17 cellular contexts compared by ENCODE assay signal in the genomic region with DNA sequence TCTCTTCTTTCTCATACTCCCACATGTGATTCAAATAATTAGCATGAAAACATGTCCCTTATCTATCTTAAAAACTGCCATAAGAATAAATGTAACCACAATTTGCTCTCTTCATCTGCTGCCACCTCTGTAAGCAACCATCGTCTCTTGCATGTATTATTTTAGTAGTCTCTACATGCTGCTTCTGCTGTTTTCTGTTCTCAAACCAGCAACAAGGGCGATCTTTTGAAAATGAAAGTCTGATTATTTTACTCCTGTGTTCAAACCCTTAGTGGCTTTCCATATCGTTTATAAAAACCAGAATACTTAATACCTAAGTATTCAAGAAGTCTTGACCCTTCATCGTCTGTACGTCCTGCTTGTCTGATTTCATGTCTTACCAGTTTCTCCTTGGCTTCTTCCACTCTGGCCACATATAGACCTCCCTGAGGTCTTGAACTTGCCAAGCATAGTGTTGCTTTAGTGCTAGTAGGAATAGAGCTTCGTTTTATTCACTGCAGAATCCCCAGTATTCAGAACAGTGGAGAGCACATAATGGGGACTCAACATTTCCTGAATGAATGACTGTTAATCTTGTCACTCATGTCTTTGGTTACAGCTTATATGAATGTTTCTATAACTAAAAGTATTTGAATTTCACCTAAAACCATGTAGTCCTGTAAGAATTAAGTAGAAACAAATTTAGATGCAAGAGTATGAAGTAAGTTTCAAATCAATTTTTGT. TPM values are rescaled to one million over a fixed set of nuclear protein-coding genes. Genes with fewer than 3 reads are reported as not detected.
DNase-seq lines count a peak whose midpoint lies in the region; ATAC-seq and FAIRE-seq lines count a peak whose summit lies in the region.
"Had no signal": no experiment of that assay in that cellular context is flagged by ENCODE, and none has a peak within 500 bp of the region (broad histone marks: within the 10 kb centered on the region; RNA-seq: fewer than 3 reads in every experiment).

No MANE protein-coding gene starts in this region.

- 0 out of 2 replicates have a peak, but pooled peaks cover 6% of the 10 kb centered on the region for H4K20me1 ChIP-seq in GM23248 (ENCODE audit: insufficient read depth)

- POLR2A ChIA-PET in activated CD4-positive, alpha-beta T cell treated with anti-CD3 and anti-CD28 coated beads for 36 hours (lab: Charles Lee), result interaction anchor here (0.6 to 2.3 kb wide), 3 partner anchors 10 to 76 kb away, joined by 3 to 10 read pairs (median 4); partner anchors contain the start of gene CDC42SE2

- no peak overlapping the region for H3K4me3 ChIP-seq in small intestine (ENCODE audit: low read depth in 1 of 2, low read length in 2 of 2)
- no peak overlapping the region for H3K4me3 ChIP-seq in GM23248
- H3K4me3 ChIP-seq: sigmoid colon, tibial artery had no signal

- peaks cover 20% of the 10 kb centered on the region; the same call in 1 of the 2 replicates for H3F3A ChIP-seq in GM23248 (ENCODE audit: insufficient read depth)

- peaks cover 85% of the 10 kb centered on the region for H3K4me1 Mint-ChIP-seq in activated CD4-positive, alpha-beta T cell treated with anti-CD3 and anti-CD28 coated beads for 36 hours
- H3K4me1 Mint-ChIP-seq in activated T-helper 1 cell treated with anti-CD3 and anti-CD28 coated beads, Interleukin-12 subunit alpha, Interleukin-12 subunit beta, Interleukin-2, Interleukin-4 antibody, amounts not matched to agents 30 ng/mL and 10 ng/mL and 1 ng/mL, durations not matched to agents 14 hours and 24 hours and 36 hours (ENCODE audit: low read depth), result peaks cover 73% of the 10 kb centered on the region

- CTCF ChIA-PET in activated CD4-positive, alpha-beta T cell treated with anti-CD3 and anti-CD28 coated beads for 36 hours (lab: Charles Lee), result interaction anchor here (0.8 to 3.1 kb wide), 7 partner anchors 9 to 134 kb away, joined by 3 to 33 read pairs (median 4); partner anchors contain the start of gene CDC42SE2

- no peak overlapping the region for H2AFZ ChIP-seq in GM23248

- no peak for FAIRE-seq in small intestine (lab: Jason Lieb, UNC)

- H3K9ac ChIP-seq in GM23248, result no peak overlapping the region

- WGBS in small intestine, 3 donors, result 44 to 61% (median 61%) methylated on average over 6 of the region's 6 CpGs
- WGBS in GM23248 (ENCODE audit: low coverage in 1 of 2, low lambda C conversion rate in 2 of 2, missing lambda C conversion rate in 2 of 2), 2 experiments, result 89 to 90% methylated on average over 6 of the region's 6 CpGs

- H3K4me2 ChIP-seq in GM23248 (ENCODE audit: unreplicated experiment), result no peak overlapping the region

- H3K9me2 ChIP-seq in GM23248 (ENCODE audit: insufficient read depth), result no peaks in the 10 kb centered on the region

- peak overlapping the region; percentile 32 to 55 for H3K27ac ChIP-seq in small intestine (ENCODE audit: low read depth in 1 of 2, low read length in 1 of 2)
- H3K27ac ChIP-seq in GM23248, result no peak overlapping the region
- H3K27ac ChIP-seq: sigmoid colon, tibial artery had no signal

- H3K36me3 ChIP-seq in small intestine (ENCODE audit: control insufficient read depth in 2 of 2, insufficient read depth in 2 of 2, low read length in 2 of 2) (no peaks in the 10 kb centered on the region), GM23248 (ENCODE audit: low read depth) (no peaks in the 10 kb centered on the region)
- H3K36me3 ChIP-seq: sigmoid colon, tibial artery had no signal

- peaks cover 90% of the 10 kb centered on the region for H3K79me2 ChIP-seq in GM23248 (ENCODE audit: insufficient read depth)

- H3K4me1 ChIP-seq in small intestine (ENCODE audit: control insufficient read depth in 2 of 2, insufficient read depth in 1 of 2, low read depth in 1 of 2, low read length in 1 of 2) (peaks cover 3 to 10% of the 10 kb centered on the region in 2 donors), GM23248 (ENCODE audit: insufficient read depth) (peaks cover 10% of the 10 kb centered on the region)
- H3K4me1 ChIP-seq: tibial artery had no signal

- in situ Hi-C loops in GM23248 (cut with MboI), result no loop called here

- peak; percentile 24 for ATAC-seq in activated CD4-positive, alpha-beta T cell treated with anti-CD3 and anti-CD28 coated beads for 36 hours
- peak; percentile 24 for ATAC-seq in HG02885 (IDR thresholded peaks at IDR 0.05; ENCODE audit: poor library complexity, unreplicated experiment)
- no peak for ATAC-seq in GM21381 (IDR thresholded peaks at IDR 0.05; ENCODE audit: unreplicated experiment)
- no peak for ATAC-seq in HG02610 (IDR thresholded peaks at IDR 0.05; ENCODE audit: unreplicated experiment)

- no peak for DNase-seq in activated CD4-positive, alpha-beta T cell treated with anti-CD3 and anti-CD28 coated beads for 36 hours
- DNase-seq in activated CD4-positive, alpha-beta T cell treated with anti-CD3 and anti-CD28 coated beads for 1 hour, result no peak
- no peak for DNase-seq in activated T-helper 1 cell treated with anti-CD3 and anti-CD28 coated beads, Interleukin-12 subunit alpha, Interleukin-12 subunit beta, Interleukin-2, Interleukin-4 antibody, amounts not matched to agents 30 ng/mL and 10 ng/mL and 1 ng/mL, durations not matched to agents 14 hours and 24 hours and 36 hours (ENCODE audit: low spot score)
- no peak for DNase-seq in small intestine
- DNase-seq in GM23248, result no peak
- DNase-seq: 8988T; activated CD4-positive, CD25-positive, alpha-beta regulatory T cell; dermis blood vessel endothelial cell; DMS 273 treated with DMSO at 0.1 percent for 48 hours; islet precursor cell; NCI-H1417; NCI-H69; sigmoid colon; tibial artery had no signal

- intact Hi-C loops in activated CD4-positive, alpha-beta T cell treated with anti-CD3 and anti-CD28 coated beads for 36 hours (cut with DNase I, micrococcal nuclease), result loop anchor here (1.0 to 5.0 kb wide), 4 partner anchors 9 to 823 kb away; partner anchors contain the start of gene RAPGEF6 (in 1 of the 2)
- intact Hi-C loops in activated T-helper 1 cell treated with anti-CD3 and anti-CD28 coated beads, Interleukin-12 subunit alpha, Interleukin-12 subunit beta, Interleukin-2, Interleukin-4 antibody, amounts not matched to agents 30 ng/mL and 10 ng/mL and 1 ng/mL, durations not matched to agents 14 hours and 24 hours and 36 hours (cut with micrococcal nuclease), result loop anchor here (1.0 kb wide), 1 partner anchor 9 kb away; no protein-coding TSS in a partner anchor

- H3K27ac Mint-ChIP-seq in activated CD4-positive, alpha-beta T cell treated with anti-CD3 and anti-CD28 coated beads for 36 hours, result peak overlapping the region; percentile 94
- H3K27ac Mint-ChIP-seq in activated T-helper 1 cell treated with anti-CD3 and anti-CD28 coated beads, Interleukin-12 subunit alpha, Interleukin-12 subunit beta, Interleukin-2, Interleukin-4 antibody, amounts not matched to agents 30 ng/mL and 10 ng/mL and 1 ng/mL, durations not matched to agents 14 hours and 24 hours and 36 hours, result peak overlapping the region; percentile 92

- peak overlapping the region; percentile 65 for H3K4me3 Mint-ChIP-seq in activated CD4-positive, alpha-beta T cell treated with anti-CD3 and anti-CD28 coated beads for 36 hours
- peak overlapping the region; percentile 78 for H3K4me3 Mint-ChIP-seq in activated T-helper 1 cell treated with anti-CD3 and anti-CD28 coated beads, Interleukin-12 subunit alpha, Interleukin-12 subunit beta, Interleukin-2, Interleukin-4 antibody, amounts not matched to agents 30 ng/mL and 10 ng/mL and 1 ng/mL, durations not matched to agents 14 hours and 24 hours and 36 hours

- peaks cover 48% of the 10 kb centered on the region for H3K36me3 Mint-ChIP-seq in activated CD4-positive, alpha-beta T cell treated with anti-CD3 and anti-CD28 coated beads for 36 hours (ENCODE audit: low read depth)
- peaks cover 20% of the 10 kb centered on the region for H3K36me3 Mint-ChIP-seq in activated T-helper 1 cell treated with anti-CD3 and anti-CD28 coated beads, Interleukin-12 subunit alpha, Interleukin-12 subunit beta, Interleukin-2, Interleukin-4 antibody, amounts not matched to agents 30 ng/mL and 10 ng/mL and 1 ng/mL, durations not matched to agents 14 hours and 24 hours and 36 hours (ENCODE audit: low read depth)

- H3K27me3 ChIP-seq in small intestine (ENCODE audit: control insufficient read depth in 2 of 2, insufficient read depth in 2 of 2, low read length in 2 of 2) (no peaks in the 10 kb centered on the region), GM23248 (replicated peaks; ENCODE audit: insufficient read depth) (no peaks in the 10 kb centered on the region)
- H3K27me3 ChIP-seq: sigmoid colon, tibial artery had no signal

- H3K9me3 ChIP-seq in small intestine (ENCODE audit: control insufficient read depth, low read depth) (no peaks in the 10 kb centered on the region), GM23248 (ENCODE audit: low read depth) (no peaks in the 10 kb centered on the region)
- H3K9me3 ChIP-seq: sigmoid colon, tibial artery had no signal

- no peaks in the 10 kb centered on the region for H3K27me3 Mint-ChIP-seq in activated CD4-positive, alpha-beta T cell treated with anti-CD3 and anti-CD28 coated beads for 36 hours
- peaks cover 5% of the 10 kb centered on the region for H3K27me3 Mint-ChIP-seq in activated T-helper 1 cell treated with anti-CD3 and anti-CD28 coated beads, Interleukin-12 subunit alpha, Interleukin-12 subunit beta, Interleukin-2, Interleukin-4 antibody, amounts not matched to agents 30 ng/mL and 10 ng/mL and 1 ng/mL, durations not matched to agents 14 hours and 24 hours and 36 hours (ENCODE audit: insufficient read depth)

- H3K9me3 Mint-ChIP-seq in activated CD4-positive, alpha-beta T cell treated with anti-CD3 and anti-CD28 coated beads for 36 hours (ENCODE audit: low read depth), result no peaks in the 10 kb centered on the region
- H3K9me3 Mint-ChIP-seq in activated T-helper 1 cell treated with anti-CD3 and anti-CD28 coated beads, Interleukin-12 subunit alpha, Interleukin-12 subunit beta, Interleukin-2, Interleukin-4 antibody, amounts not matched to agents 30 ng/mL and 10 ng/mL and 1 ng/mL, durations not matched to agents 14 hours and 24 hours and 36 hours, result no peaks in the 10 kb centered on the region

RNA-seq across cellular contexts. Expression of gene CDC42SE2, which starts 10.6 kb away (rescaled TPM):
- total RNA-seq in activated CD4-positive, alpha-beta T cell treated with anti-CD3 and anti-CD28 coated beads for 36 hours, result 10 to 100 TPM; 68.3 to 99.6 TPM
- 100.0 and 103 TPM in 2 replicates for total RNA-seq in activated T-helper 1 cell treated with anti-CD3 and anti-CD28 coated beads, Interleukin-12 subunit alpha, Interleukin-12 subunit beta, Interleukin-2, Interleukin-4 antibody, amounts not matched to agents 30 ng/mL and 10 ng/mL and 1 ng/mL, durations not matched to agents 14 hours and 24 hours and 36 hours
- polyA plus RNA-seq in small intestine, result 10 to 100 TPM; 36.0 to 60.3 (median 58.6) TPM
- total RNA-seq in GM23248 (2014; rRNA removed; shearing (Covaris generic)), result 17.5 and 22.1 TPM in 2 replicates
- polyA plus RNA-seq in GM23248 (2016; fragmentation: Nextera tagmentation; extraction: Ambion mirVana), result 13.7 and 14.3 TPM in 2 replicates

Comparison
In these comparisons a context has a peak if more than half of its experiments do, and no peak if none do; other contexts are left out.
1. ATAC-seq: peak in activated CD4-positive, alpha-beta T cell treated with anti-CD3 and anti-CD28 coated beads for 36 hours (single experiment) and HG02885 (single experiment); none in GM21381 (single experiment) and HG02610 (single experiment).